ENCODE assay signal across 1 cellular context in the genomic region with DNA sequence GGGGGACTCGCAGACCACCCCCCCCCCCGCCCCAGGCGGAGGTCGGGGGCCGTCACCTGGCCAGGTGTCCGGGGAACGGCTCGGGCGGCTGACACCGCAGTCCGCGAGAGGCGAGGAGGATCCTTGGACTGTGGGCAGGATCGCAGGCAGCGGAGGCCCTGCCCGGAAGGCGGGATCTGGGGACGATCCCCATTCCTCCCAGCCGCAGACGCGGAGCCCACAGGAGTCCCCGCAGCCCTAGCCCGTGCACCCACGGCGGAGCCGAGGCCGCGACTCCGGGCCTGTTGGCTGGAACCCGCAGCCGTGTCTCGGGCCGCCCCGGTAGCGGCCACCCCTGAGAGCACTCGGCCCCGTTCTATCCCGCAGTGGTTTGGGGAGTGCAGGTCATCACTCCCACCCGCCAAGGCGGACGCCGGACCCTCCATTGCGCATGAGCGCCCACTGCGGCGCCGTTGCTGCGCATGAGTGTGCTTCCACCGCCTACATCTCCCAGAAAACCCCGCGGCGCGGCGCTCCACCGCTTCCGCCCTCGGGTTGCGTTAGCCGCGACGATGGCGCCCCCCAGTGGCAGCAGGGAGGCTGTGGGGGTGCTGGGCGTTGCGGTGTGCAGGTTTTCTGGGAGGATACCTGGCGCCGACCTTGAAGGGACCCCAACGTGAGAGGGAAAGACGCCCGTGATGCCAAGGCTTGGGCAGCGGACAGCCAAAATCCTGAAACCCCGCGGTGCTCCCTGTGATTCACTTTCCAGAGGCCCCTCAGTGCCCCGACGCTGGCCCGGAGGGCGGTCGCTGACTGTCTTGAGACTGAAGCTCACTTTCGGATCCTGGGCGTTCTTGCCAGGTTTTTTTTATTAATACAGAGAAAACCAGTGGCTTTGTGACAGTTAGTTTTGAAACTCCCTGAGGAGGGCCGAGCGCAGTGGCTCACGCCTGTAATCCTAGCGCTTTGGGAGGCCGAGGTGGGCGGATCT.
A peak's percentile ranks its signal among the peaks of the same experiment; 100 is the strongest.
TF ChIP-seq lines count a peak whose summit lies in the region.

No MANE protein-coding gene starts in this region.

TF ChIP-seq in WTC11, 78 proteins besides CTCF, POLR2A, EP300 and RAD21 (continued from another document):
- TF ChIP-seq, protein P1, sequence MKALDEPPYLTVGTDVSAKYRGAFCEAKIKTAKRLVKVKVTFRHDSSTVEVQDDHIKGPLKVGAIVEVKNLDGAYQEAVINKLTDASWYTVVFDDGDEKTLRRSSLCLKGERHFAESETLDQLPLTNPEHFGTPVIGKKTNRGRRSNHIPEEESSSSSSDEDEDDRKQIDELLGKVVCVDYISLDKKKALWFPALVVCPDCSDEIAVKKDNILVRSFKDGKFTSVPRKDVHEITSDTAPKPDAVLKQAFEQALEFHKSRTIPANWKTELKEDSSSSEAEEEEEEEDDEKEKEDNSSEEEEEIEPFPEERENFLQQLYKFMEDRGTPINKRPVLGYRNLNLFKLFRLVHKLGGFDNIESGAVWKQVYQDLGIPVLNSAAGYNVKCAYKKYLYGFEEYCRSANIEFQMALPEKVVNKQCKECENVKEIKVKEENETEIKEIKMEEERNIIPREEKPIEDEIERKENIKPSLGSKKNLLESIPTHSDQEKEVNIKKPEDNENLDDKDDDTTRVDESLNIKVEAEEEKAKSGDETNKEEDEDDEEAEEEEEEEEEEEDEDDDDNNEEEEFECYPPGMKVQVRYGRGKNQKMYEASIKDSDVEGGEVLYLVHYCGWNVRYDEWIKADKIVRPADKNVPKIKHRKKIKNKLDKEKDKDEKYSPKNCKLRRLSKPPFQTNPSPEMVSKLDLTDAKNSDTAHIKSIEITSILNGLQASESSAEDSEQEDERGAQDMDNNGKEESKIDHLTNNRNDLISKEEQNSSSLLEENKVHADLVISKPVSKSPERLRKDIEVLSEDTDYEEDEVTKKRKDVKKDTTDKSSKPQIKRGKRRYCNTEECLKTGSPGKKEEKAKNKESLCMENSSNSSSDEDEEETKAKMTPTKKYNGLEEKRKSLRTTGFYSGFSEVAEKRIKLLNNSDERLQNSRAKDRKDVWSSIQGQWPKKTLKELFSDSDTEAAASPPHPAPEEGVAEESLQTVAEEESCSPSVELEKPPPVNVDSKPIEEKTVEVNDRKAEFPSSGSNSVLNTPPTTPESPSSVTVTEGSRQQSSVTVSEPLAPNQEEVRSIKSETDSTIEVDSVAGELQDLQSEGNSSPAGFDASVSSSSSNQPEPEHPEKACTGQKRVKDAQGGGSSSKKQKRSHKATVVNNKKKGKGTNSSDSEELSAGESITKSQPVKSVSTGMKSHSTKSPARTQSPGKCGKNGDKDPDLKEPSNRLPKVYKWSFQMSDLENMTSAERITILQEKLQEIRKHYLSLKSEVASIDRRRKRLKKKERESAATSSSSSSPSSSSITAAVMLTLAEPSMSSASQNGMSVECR (CRISPR knock-in tag; IDR thresholded peaks at IDR 0.05; ENCODE audit: borderline replicate concordance): peak; percentile 64; the same call in 1 of the 2 replicates
- TF ChIP-seq NR3C1 (CRISPR knock-in tag; conservative IDR thresholded peaks at IDR 0.05; ENCODE audit: low read depth) (no peak), FOXP1 (CRISPR knock-in tag; IDR thresholded peaks at IDR 0.05; ENCODE audit: borderline replicate concordance) (no peak; the same call in 1 of the 2 replicates), SP1 (CRISPR knock-in tag; conservative IDR thresholded peaks at IDR 0.05) (peak; percentile 84), TP53 (CRISPR knock-in tag; IDR thresholded peaks at IDR 0.05) (peak; percentile 70; the same call in 1 of the 2 replicates), MYBL2 (CRISPR knock-in tag; IDR thresholded peaks at IDR 0.05) (peak; percentile 83), OVOL2 (CRISPR knock-in tag; IDR thresholded peaks at IDR 0.05; ENCODE audit: borderline replicate concordance) (no peak), TEAD4 (CRISPR knock-in tag; IDR thresholded peaks at IDR 0.05) (no peak), ZNF263 (CRISPR knock-in tag; IDR thresholded peaks at IDR 0.05; ENCODE audit: low read depth) (no peak), NFE2L1 (CRISPR knock-in tag; IDR thresholded peaks at IDR 0.05) (no peak), GRHL2 (CRISPR knock-in tag; IDR thresholded peaks at IDR 0.05; ENCODE audit: insufficient replicate concordance, severe bottlenecking) (no peak), PRRX2 (CRISPR knock-in tag; IDR thresholded peaks at IDR 0.05) (no peak), FOXK1 (CRISPR knock-in tag; IDR thresholded peaks at IDR 0.05) (0 out of 2 replicates have a peak, but pooled peaks have one; percentile 44), GABPB1 (CRISPR knock-in tag; IDR thresholded peaks at IDR 0.05) (peak; percentile 91), ZNF671 (CRISPR knock-in tag; IDR thresholded peaks at IDR 0.05) (no peak), SMAD4 (CRISPR knock-in tag; IDR thresholded peaks at IDR 0.05) (no peak), ZNF396 (CRISPR knock-in tag; IDR thresholded peaks at IDR 0.05; ENCODE audit: borderline replicate concordance) (no peak), CBFB (CRISPR knock-in tag; IDR thresholded peaks at IDR 0.05; ENCODE audit: low read depth) (peak; percentile 43; the same call in 1 of the 2 replicates), ZNF219 (CRISPR knock-in tag; IDR thresholded peaks at IDR 0.05; ENCODE audit: borderline replicate concordance) (no peak), JAZF1 (CRISPR knock-in tag; IDR thresholded peaks at IDR 0.05) (no peak)
- TF ChIP-seq, protein P2, sequence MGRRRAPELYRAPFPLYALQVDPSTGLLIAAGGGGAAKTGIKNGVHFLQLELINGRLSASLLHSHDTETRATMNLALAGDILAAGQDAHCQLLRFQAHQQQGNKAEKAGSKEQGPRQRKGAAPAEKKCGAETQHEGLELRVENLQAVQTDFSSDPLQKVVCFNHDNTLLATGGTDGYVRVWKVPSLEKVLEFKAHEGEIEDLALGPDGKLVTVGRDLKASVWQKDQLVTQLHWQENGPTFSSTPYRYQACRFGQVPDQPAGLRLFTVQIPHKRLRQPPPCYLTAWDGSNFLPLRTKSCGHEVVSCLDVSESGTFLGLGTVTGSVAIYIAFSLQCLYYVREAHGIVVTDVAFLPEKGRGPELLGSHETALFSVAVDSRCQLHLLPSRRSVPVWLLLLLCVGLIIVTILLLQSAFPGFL (CRISPR knock-in tag; IDR thresholded peaks at IDR 0.05; ENCODE audit: borderline replicate concordance): no peak
- TF ChIP-seq, protein P3, sequence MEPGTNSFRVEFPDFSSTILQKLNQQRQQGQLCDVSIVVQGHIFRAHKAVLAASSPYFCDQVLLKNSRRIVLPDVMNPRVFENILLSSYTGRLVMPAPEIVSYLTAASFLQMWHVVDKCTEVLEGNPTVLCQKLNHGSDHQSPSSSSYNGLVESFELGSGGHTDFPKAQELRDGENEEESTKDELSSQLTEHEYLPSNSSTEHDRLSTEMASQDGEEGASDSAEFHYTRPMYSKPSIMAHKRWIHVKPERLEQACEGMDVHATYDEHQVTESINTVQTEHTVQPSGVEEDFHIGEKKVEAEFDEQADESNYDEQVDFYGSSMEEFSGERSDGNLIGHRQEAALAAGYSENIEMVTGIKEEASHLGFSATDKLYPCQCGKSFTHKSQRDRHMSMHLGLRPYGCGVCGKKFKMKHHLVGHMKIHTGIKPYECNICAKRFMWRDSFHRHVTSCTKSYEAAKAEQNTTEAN (CRISPR knock-in tag; IDR thresholded peaks at IDR 0.05): peak; percentile 74; the same call in 1 of the 2 replicates
- TF ChIP-seq, protein P4, sequence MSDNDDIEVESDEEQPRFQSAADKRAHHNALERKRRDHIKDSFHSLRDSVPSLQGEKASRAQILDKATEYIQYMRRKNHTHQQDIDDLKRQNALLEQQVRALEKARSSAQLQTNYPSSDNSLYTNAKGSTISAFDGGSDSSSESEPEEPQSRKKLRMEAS (CRISPR knock-in tag; IDR thresholded peaks at IDR 0.05): peak; percentile 71; the same call in 1 of the 2 replicates
- TF ChIP-seq, protein P5, sequence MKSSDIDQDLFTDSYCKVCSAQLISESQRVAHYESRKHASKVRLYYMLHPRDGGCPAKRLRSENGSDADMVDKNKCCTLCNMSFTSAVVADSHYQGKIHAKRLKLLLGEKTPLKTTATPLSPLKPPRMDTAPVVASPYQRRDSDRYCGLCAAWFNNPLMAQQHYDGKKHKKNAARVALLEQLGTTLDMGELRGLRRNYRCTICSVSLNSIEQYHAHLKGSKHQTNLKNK (CRISPR knock-in tag; IDR thresholded peaks at IDR 0.05): no peak
- TF ChIP-seq, protein P6, sequence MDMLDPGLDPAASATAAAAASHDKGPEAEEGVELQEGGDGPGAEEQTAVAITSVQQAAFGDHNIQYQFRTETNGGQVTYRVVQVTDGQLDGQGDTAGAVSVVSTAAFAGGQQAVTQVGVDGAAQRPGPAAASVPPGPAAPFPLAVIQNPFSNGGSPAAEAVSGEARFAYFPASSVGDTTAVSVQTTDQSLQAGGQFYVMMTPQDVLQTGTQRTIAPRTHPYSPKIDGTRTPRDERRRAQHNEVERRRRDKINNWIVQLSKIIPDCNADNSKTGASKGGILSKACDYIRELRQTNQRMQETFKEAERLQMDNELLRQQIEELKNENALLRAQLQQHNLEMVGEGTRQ (CRISPR knock-in tag; IDR thresholded peaks at IDR 0.05): 0 out of 2 replicates have a peak, but pooled peaks have one; percentile 40
- TF ChIP-seq, protein P7, sequence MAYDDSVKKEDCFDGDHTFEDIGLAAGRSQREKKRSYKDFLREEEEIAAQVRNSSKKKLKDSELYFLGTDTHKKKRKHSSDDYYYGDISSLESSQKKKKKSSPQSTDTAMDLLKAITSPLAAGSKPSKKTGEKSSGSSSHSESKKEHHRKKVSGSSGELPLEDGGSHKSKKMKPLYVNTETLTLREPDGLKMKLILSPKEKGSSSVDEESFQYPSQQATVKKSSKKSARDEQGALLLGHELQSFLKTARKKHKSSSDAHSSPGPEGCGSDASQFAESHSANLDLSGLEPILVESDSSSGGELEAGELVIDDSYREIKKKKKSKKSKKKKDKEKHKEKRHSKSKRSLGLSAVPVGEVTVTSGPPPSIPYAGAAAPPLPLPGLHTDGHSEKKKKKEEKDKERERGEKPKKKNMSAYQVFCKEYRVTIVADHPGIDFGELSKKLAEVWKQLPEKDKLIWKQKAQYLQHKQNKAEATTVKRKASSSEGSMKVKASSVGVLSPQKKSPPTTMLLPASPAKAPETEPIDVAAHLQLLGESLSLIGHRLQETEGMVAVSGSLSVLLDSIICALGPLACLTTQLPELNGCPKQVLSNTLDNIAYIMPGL (CRISPR knock-in tag; IDR thresholded peaks at IDR 0.05): peak; percentile 78; the same call in 1 of the 2 replicates
